10 cellular contexts compared by ENCODE assay signal in genomic region chr17:48244121-48244711, GRCh38.
DNase-seq lines count a peak whose midpoint lies in the region; TF ChIP-seq lines count a peak whose summit lies in the region.
"Had no signal": no experiment of that assay in that cellular context is flagged by ENCODE, and none has a peak within 500 bp of the region (broad histone marks: within the 10 kb centered on the region; RNA-seq: fewer than 3 reads in every experiment).

No MANE protein-coding gene starts in this region.

- TF ChIP-seq CTCF in GM13976 (IDR thresholded peaks at IDR 0.05; ENCODE audit: borderline replicate concordance, control extremely low read depth, extremely low read depth, insufficient read depth, missing control alignments), result no peak

- H3K4me3 Mint-ChIP-seq in T-helper 1 cell treated with Interleukin-12 subunit alpha and Interleukin-12 subunit beta and Interleukin-4 antibody, amounts not matched to agents 30 μg/mL and 1 μg/mL, for 36 hours, result no peak overlapping the region
- H3K4me3 Mint-ChIP-seq: IgD-negative memory B cell had no signal

- H3K27ac Mint-ChIP-seq in T-helper 1 cell treated with Interleukin-12 subunit alpha and Interleukin-12 subunit beta and Interleukin-4 antibody, amounts not matched to agents 30 μg/mL and 1 μg/mL, for 36 hours, result peak overlapping the region; percentile 14
- H3K27ac Mint-ChIP-seq: IgD-negative memory B cell had no signal

- no peak for DNase-seq in T-helper 1 cell
- DNase-seq in NCI-H69 (lab: John Stamatoyannopoulos, UW), result peak; percentile 65
- peak; percentile 91 for DNase-seq in dermis blood vessel endothelial cell
- peak; percentile 89 for DNase-seq in renal cortical epithelial cell (ENCODE audit: low read depth)
- no peak for DNase-seq in GM13976 (ENCODE audit: low spot score)
- DNase-seq in NCI-H1436 (lab: John Stamatoyannopoulos, UW), result no peak
- no peak for DNase-seq in cerebellum (ENCODE audit: low spot score)
- DNase-seq: aorta had no signal

- in situ Hi-C loops in GM13976 (cut with MboI; ENCODE audit: low sequenced_read_pairs, unreplicated experiment), result no loop called here

- H3K9me3 Mint-ChIP-seq in T-helper 1 cell treated with Interleukin-12 subunit alpha and Interleukin-12 subunit beta and Interleukin-4 antibody, amounts not matched to agents 30 μg/mL and 1 μg/mL, for 36 hours, result no peaks in the 10 kb centered on the region
- H3K9me3 Mint-ChIP-seq: IgD-negative memory B cell had no signal

- no peaks in the 10 kb centered on the region for H3K27me3 Mint-ChIP-seq in T-helper 1 cell treated with Interleukin-12 subunit alpha and Interleukin-12 subunit beta and Interleukin-4 antibody, amounts not matched to agents 30 μg/mL and 1 μg/mL, for 36 hours (ENCODE audit: low read depth)

- H3K4me1 Mint-ChIP-seq in T-helper 1 cell treated with Interleukin-12 subunit alpha and Interleukin-12 subunit beta and Interleukin-4 antibody, amounts not matched to agents 30 μg/mL and 1 μg/mL, for 36 hours (ENCODE audit: low read depth), result peaks cover 27% of the 10 kb centered on the region

- H3K36me3 Mint-ChIP-seq in T-helper 1 cell treated with Interleukin-12 subunit alpha and Interleukin-12 subunit beta and Interleukin-4 antibody, amounts not matched to agents 30 μg/mL and 1 μg/mL, for 36 hours (ENCODE audit: low read depth), result no peaks in the 10 kb centered on the region
- H3K36me3 Mint-ChIP-seq: IgD-negative memory B cell had no signal

Comparison
In these comparisons a context has a peak if more than half of its experiments do, and no peak if none do; other contexts are left out.
1. DNase-seq: peak in NCI-H69 (single experiment), dermis blood vessel endothelial cell (single experiment) and renal cortical epithelial cell (single experiment); none in T-helper 1 cell (0 of 5), GM13976 (single experiment), NCI-H1436 (single experiment) and cerebellum (single experiment).